In the genomic region with DNA sequence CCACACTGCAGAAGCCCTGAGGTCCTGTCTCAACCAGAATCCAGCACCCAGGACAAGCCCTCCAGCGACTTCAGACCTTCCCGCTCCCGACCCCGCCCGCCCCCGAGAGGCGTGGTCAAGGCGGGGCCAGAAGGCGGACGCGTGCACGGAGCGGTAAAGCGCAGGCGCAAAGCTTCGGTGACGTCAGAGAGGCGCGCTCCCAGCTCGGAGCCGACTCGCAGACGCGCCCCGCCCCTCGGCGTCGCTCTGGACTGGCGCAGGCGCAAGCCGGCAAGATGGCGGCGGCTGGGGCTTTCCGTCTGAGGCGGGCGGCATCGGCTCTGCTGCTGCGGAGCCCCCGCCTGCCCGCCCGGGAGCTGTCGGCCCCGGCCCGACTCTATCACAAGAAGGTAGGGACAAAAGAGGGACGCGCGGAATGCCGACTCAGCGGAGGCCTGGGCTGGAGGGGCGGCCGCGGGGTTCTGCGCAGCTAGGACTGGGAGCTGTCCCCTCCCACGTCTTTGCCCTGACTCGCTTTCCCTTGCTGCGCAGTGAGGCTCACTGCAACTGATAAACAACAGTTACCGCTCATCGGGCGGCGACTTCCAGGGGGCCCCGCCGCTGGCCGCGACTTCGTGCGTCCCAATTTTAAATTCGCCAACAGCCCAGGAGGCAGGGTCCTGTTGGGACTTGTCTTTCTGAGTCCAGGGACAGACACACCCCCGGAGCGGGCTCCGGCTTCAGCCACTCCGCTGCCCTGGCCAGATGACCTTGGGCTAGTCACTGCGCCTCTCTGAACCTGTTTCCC, we compare ENCODE assay signal across 1 cellular context.
TF ChIP-seq lines count a peak whose summit lies in the region.

TSS of gene ISCU (plus strand) at position 249 of the 787 bp plus-strand sequence. CDS start at position 276, 27 bp downstream.

TF ChIP-seq in WTC11, 78 proteins besides CTCF, POLR2A, EP300 and RAD21 (continued from another document):
- TF ChIP-seq, protein P1, sequence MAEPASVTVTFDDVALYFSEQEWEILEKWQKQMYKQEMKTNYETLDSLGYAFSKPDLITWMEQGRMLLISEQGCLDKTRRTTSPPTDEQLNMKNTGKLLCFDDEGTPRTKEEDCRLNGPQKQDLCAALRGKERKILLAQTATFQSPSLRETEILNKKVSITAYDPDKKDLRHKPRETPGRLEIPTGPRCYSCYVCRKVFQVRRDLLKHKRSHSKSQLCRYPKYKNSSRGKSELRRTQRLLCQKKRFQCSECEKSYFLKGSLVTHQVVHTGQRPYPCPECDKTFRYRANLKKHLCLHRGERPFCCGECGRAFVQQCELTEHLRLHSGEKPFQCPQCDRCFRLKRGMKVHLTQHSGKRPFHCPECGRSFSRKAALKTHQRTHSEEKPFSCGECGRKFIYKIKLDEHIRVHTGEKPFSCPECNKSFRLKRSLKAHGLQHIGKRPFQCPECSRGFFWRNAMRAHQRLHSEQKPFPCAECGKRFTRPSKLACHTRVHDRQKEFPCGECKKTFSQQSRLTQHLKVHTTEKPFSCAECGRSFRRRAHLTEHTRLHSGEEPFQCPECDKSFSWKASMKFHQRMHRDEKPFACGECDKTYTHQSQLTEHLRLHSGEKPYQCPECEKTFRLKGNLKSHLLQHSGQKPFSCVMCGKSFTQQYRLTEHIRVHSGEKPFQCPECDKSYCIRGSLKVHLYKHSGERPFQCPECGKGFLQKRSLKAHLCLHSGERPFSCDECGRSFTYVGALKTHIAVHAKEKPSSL (CRISPR knock-in tag; conservative IDR thresholded peaks at IDR 0.05) = no peak
- TF ChIP-seq ZNF232 (CRISPR knock-in tag; IDR thresholded peaks at IDR 0.05) = no peak
- TF ChIP-seq TP53 (CRISPR knock-in tag; IDR thresholded peaks at IDR 0.05) = no peak
- TF ChIP-seq ZNF263 (CRISPR knock-in tag; IDR thresholded peaks at IDR 0.05; ENCODE audit: low read depth) = no peak
